In the genomic region with DNA sequence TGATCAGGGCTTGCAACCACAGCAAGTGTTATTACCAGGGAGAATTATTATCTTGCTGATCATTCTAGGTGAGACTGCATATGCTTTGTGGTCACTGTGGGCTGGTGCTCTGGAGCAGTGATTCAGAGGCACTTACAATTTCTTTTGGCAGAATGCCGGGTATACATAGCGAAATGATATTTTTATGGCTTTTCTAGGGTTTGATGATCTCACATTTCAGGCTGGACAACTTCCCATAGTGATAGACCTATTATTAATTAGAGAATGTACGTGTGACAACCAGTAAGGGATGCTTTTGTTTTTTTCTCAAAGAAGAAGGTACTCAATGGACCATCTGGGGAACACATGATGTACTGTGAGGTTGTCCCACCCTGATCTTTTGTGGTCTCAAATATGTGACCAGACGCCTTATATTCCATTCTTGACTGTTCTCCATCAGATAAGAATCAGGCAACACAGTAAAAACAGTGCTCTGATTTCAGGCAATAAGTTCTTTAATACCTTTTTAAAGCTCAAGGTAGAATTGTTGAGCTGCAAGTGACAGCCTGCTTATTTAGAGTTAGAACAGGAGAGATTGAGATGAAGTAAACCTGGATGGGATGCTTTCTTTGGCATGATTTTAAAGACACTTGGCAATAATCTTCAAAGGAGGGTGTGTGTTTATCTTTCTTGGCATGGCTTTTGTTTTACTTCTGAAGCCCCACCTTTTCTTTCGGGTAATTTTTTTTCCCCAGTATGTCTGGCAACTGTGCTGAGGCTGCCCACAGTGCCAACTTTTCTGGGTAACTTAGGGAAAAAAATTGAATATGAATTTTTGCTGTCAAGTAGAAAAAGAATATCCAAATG, we compare ENCODE assay signal across 14 cellular contexts. TPM values are rescaled to one million over a fixed set of nuclear protein-coding genes. Genes with fewer than 3 reads are reported as not detected.
DNase-seq lines count a peak whose midpoint lies in the region; ATAC-seq and TF ChIP-seq lines count a peak whose summit lies in the region.
"Had no signal": no experiment of that assay in that cellular context is flagged by ENCODE, and none has a peak within 500 bp of the region (broad histone marks: within the 10 kb centered on the region; RNA-seq: fewer than 3 reads in every experiment).

No MANE protein-coding gene starts in this region.

- no peaks in the 10 kb centered on the region for H3K36me3 Mint-ChIP-seq in HFFc6 (ENCODE audit: low read depth)
- H3K36me3 Mint-ChIP-seq: CD8-positive, alpha-beta T cell had no signal

- no peak for ATAC-seq in GM18505 (IDR thresholded peaks at IDR 0.05; ENCODE audit: unreplicated experiment)
- ATAC-seq: CD8-positive, alpha-beta T cell; left ventricle myocardium superior had no signal

- no peaks in the 10 kb centered on the region; the same call in none of the 2 replicates for H3K27me3 Mint-ChIP-seq in HFFc6 (ENCODE audit: insufficient read depth)

- no peak for TF ChIP-seq POLR2A in GM18505 (IDR thresholded peaks at IDR 0.05; ENCODE audit: borderline replicate concordance, extremely low read depth, insufficient read depth, insufficient read length)

- no peak overlapping the region for H3K4me3 Mint-ChIP-seq in HFFc6
- H3K4me3 Mint-ChIP-seq: CD8-positive, alpha-beta T cell had no signal

- TF ChIP-seq CTCF in HFFc6 (IDR thresholded peaks at IDR 0.05): no peak

- DNase-seq in AG08395 (ENCODE audit: low spot score) (peak; percentile 59), HFFc6 (peak; percentile 52), SHP77 (lab: John Stamatoyannopoulos, UW) (peak; percentile 42 to 55), glomerular visceral epithelial cell (ENCODE audit: extremely low spot score) (peak; percentile 96), COLO668 (lab: John Stamatoyannopoulos, UW; ENCODE audit: unreplicated experiment) (no peak), NCI-H2227 (lab: John Stamatoyannopoulos, UW; ENCODE audit: unreplicated experiment) (no peak)
- DNase-seq in stimulated activated CD4-positive, alpha-beta T cell treated with anti-CD3 and anti-CD28 coated beads, Interleukin-2, amount 100 ng/mL, for 48 hours: no peak
- DNase-seq: CD8-positive, alpha-beta T cell; Karpas-422; left ventricle myocardium superior; stomach had no signal

- no peak overlapping the region for H3K27ac Mint-ChIP-seq in HFFc6
- H3K27ac Mint-ChIP-seq: CD8-positive, alpha-beta T cell had no signal

- peaks cover 23% of the 10 kb centered on the region for H3K4me1 Mint-ChIP-seq in HFFc6 (ENCODE audit: low read depth)

- H3K9me3 Mint-ChIP-seq in HFFc6: no peaks in the 10 kb centered on the region
- H3K9me3 Mint-ChIP-seq: CD8-positive, alpha-beta T cell had no signal

RNA-seq across cellular contexts. Expression of gene SCEL, which starts 27.4 kb away (rescaled TPM):
- not detected for total RNA-seq in HFFc6 (2021; fragmentation: NEBNext Ultra II Directional; extraction: Animal tissue kit (Norgen Biotek cat#: 25700))
- total RNA-seq: CD8-positive, alpha-beta T cell; left ventricle myocardium superior; SJSA1; skeletal muscle tissue had no signal

Comparison
In these comparisons a context has a peak if more than half of its experiments do, and no peak if none do; other contexts are left out.
1. DNase-seq: peak in AG08395 (single experiment), HFFc6 (single experiment), SHP77 (2 of 2) and glomerular visceral epithelial cell (single experiment); none in stimulated activated CD4-positive, alpha-beta T cell treated with anti-CD3 and anti-CD28 coated beads, Interleukin-2, amount 100 ng/mL, for 48 hours (0 of 2), COLO668 (single experiment) and NCI-H2227 (single experiment).